ENCODE assay signal across 11 cellular contexts in genomic region chr3:57006048-57006709, GRCh38. TPM values are rescaled to one million over a fixed set of nuclear protein-coding genes. Genes with fewer than 3 reads are reported as not detected.
DNase-seq lines count a peak whose midpoint lies in the region; TF ChIP-seq lines count a peak whose summit lies in the region.
"Had no signal": no experiment of that assay in that cellular context is flagged by ENCODE, and none has a peak within 500 bp of the region (broad histone marks: within the 10 kb centered on the region; RNA-seq: fewer than 3 reads in every experiment).

No MANE protein-coding gene starts in this region.

- H3K4me1 Mint-ChIP-seq in type B pancreatic cell (ENCODE audit: unreplicated experiment) = peaks cover 28% of the 10 kb centered on the region
- H3K4me1 Mint-ChIP-seq in H9 = peaks cover 22 to 23% of the 10 kb centered on the region in 2 experiments

- no peak overlapping the region for H3K18ac ChIP-seq in H9 (ENCODE audit: insufficient read length, low read depth, low read length)

- H3K27me3 ChIP-seq in SJCRH30 (no peaks in the 10 kb centered on the region), MM.1S (replicated peaks; ENCODE audit: insufficient read depth, low read length) (no peaks in the 10 kb centered on the region), H9 (ENCODE audit: insufficient read depth, low read length) (no peaks in the 10 kb centered on the region)

- no peak overlapping the region for H2BK5ac ChIP-seq in H9 (ENCODE audit: insufficient read length, low read length)

- WGBS in H9 (ENCODE audit: extremely low coverage, insufficient read length, low lambda C conversion rate) = no CpG with 5 or more reads among the region's 12 CpGs

- H3K36me3 Mint-ChIP-seq in type B pancreatic cell (no peaks in the 10 kb centered on the region), H9 (ENCODE audit: insufficient read depth in 1 of 3, low read depth in 3 of 3) (peaks cover 0 to 4% (median 0%) of the 10 kb centered on the region in 3 experiments; a peak in 3 of 7 replicates)

- no peak overlapping the region for H3K4ac ChIP-seq in H9 (ENCODE audit: low read depth, low read length)

- no peaks in the 10 kb centered on the region for H3F3A ChIP-seq in MM.1S (ENCODE audit: insufficient read depth, low read length)

- H2AFZ ChIP-seq in MM.1S (ENCODE audit: low read length) = no peak overlapping the region
- no peak overlapping the region for H2AFZ ChIP-seq in H9 (ENCODE audit: low read length)

- peak overlapping the region; percentile 68 for H3K4me3 Mint-ChIP-seq in type B pancreatic cell
- no peak overlapping the region for H3K4me3 Mint-ChIP-seq in H9
- H3K4me3 Mint-ChIP-seq: activated CD4-positive, alpha-beta memory T cell treated with anti-CD3 and anti-CD28 coated beads, Interleukin-2, amount 10 ng/mL, durations not matched to agents 7 days and 5 days; HFFc6 had no signal

- DNase-seq in NCI-H2029 treated with DMSO at 0.1 percent for 48 hours (lab: John Stamatoyannopoulos, UW) = peak; percentile 16
- no peak for DNase-seq in NCI-H2029 (lab: John Stamatoyannopoulos, UW)
- peak; percentile 84 to 93 for DNase-seq in SJCRH30
- peak; percentile 78 for DNase-seq in left kidney (ENCODE audit: low read depth, low spot score)
- DNase-seq in type B pancreatic cell (ENCODE audit: extremely low spot score, unreplicated experiment) = no peak
- no peak for DNase-seq in MM.1S
- no peak for DNase-seq in H9
- DNase-seq in hypothalamus (lab: John Stamatoyannopoulos, UW) = no peak
- DNase-seq: activated CD4-positive, alpha-beta memory T cell treated with anti-CD3 and anti-CD28 coated beads, Interleukin-2, amount 10 ng/mL, durations not matched to agents 7 days and 5 days; HFFc6; NCI-H1694 had no signal

- H3K23me2 ChIP-seq in H9 (ENCODE audit: insufficient read length, low read depth, low read length, poor library complexity, severe bottlenecking) = no peaks in the 10 kb centered on the region

- no peak for TF ChIP-seq CTCF in type B pancreatic cell (conservative IDR thresholded peaks at IDR 0.05)
- no peak for TF ChIP-seq CTCF in MM.1S (IDR thresholded peaks at IDR 0.05; ENCODE audit: low read length)
- no peak for TF ChIP-seq CTCF in H9 (conservative IDR thresholded peaks at IDR 0.05)

- H3K14ac ChIP-seq in H9 (ENCODE audit: insufficient read depth, low read length) = no peak overlapping the region

- peaks cover 13% of the 10 kb centered on the region; the same call in 1 of the 2 replicates for H3K36me3 ChIP-seq in SJCRH30
- H3K36me3 ChIP-seq in MM.1S (replicated peaks; ENCODE audit: insufficient read depth, low read length) = no peaks in the 10 kb centered on the region

- H2AK5ac ChIP-seq in H9 (ENCODE audit: insufficient read length, low read length) = no peak overlapping the region

- H3K23ac ChIP-seq in H9 (ENCODE audit: insufficient read length, low read depth, low read length) = no peak overlapping the region

- no peak overlapping the region for H3K56ac ChIP-seq in H9 (ENCODE audit: insufficient read length, low read depth, low read length)

- H3K27ac Mint-ChIP-seq in type B pancreatic cell (peak overlapping the region; percentile 90), H9 (peak overlapping the region in 1 of 3 experiments; percentile 21; a peak in 1 of 7 replicates)
- H3K27ac Mint-ChIP-seq: activated CD4-positive, alpha-beta memory T cell treated with anti-CD3 and anti-CD28 coated beads, Interleukin-2, amount 10 ng/mL, durations not matched to agents 7 days and 5 days; HFFc6 had no signal

- H3K4me2 ChIP-seq in MM.1S (ENCODE audit: low read depth, low read length) (no peak overlapping the region), H9 (ENCODE audit: insufficient read depth, insufficient read length, low read length) (no peak overlapping the region)

- no peak overlapping the region for H2BK120ac ChIP-seq in H9 (ENCODE audit: low read depth, low read length, poor library complexity, severe bottlenecking)

- H3K4me1 ChIP-seq in SJCRH30 = peaks cover 29% of the 10 kb centered on the region
- H3K4me1 ChIP-seq in MM.1S (ENCODE audit: low read length) = no peaks in the 10 kb centered on the region
- no peaks in the 10 kb centered on the region for H3K4me1 ChIP-seq in H9 (ENCODE audit: insufficient read depth, low read length)

- H3K27me3 Mint-ChIP-seq in type B pancreatic cell (no peaks in the 10 kb centered on the region), H9 (ENCODE audit: low read depth) (no peaks in the 10 kb centered on the region; the same call in 1 of the 2 replicates)

- H2BK15ac ChIP-seq in H9 (ENCODE audit: low read depth, low read length) = no peak overlapping the region

- H3K79me2 ChIP-seq in MM.1S (ENCODE audit: low read length) = no peaks in the 10 kb centered on the region
- H3K79me2 ChIP-seq in H9 (ENCODE audit: insufficient read depth, low read length) = no peaks in the 10 kb centered on the region

- H4K20me1 ChIP-seq in MM.1S (ENCODE audit: insufficient read depth, low read length) = no peaks in the 10 kb centered on the region
- H4K20me1 ChIP-seq in H9 (ENCODE audit: control insufficient read depth, insufficient read depth, insufficient read length) = no peaks in the 10 kb centered on the region

- H3K9me3 ChIP-seq in SJCRH30 (replicated peaks) = no peaks in the 10 kb centered on the region
- no peaks in the 10 kb centered on the region for H3K9me3 ChIP-seq in MM.1S (replicated peaks; ENCODE audit: insufficient read depth, low read length)
- H3K9me3 ChIP-seq in H9 (ENCODE audit: control insufficient read depth, low read depth, low read length) = no peaks in the 10 kb centered on the region

- H3K9me3 Mint-ChIP-seq in type B pancreatic cell (no peaks in the 10 kb centered on the region), H9 (no peaks in the 10 kb centered on the region)
- H3K9me3 Mint-ChIP-seq: activated CD4-positive, alpha-beta memory T cell treated with anti-CD3 and anti-CD28 coated beads, Interleukin-2, amount 10 ng/mL, durations not matched to agents 7 days and 5 days; HFFc6 had no signal

- H3K27ac ChIP-seq in SJCRH30 = peak overlapping the region; percentile 90
- H3K27ac ChIP-seq in MM.1S (ENCODE audit: low read length) = no peak overlapping the region
- H3K27ac ChIP-seq in H9 (ENCODE audit: insufficient read length, low read depth, low read length) = no peak overlapping the region

- H4K91ac ChIP-seq in H9 (ENCODE audit: insufficient read length, low read depth, low read length) = no peak overlapping the region

- no peaks in the 10 kb centered on the region for H3K79me1 ChIP-seq in H9 (ENCODE audit: insufficient read depth, low read depth, low read length, poor library complexity, severe bottlenecking)

- H4K5ac ChIP-seq in H9 (ENCODE audit: insufficient read length, low read depth, low read length) = no peak overlapping the region

- peak overlapping the region; percentile 21 for H3K4me3 ChIP-seq in SJCRH30
- no peak overlapping the region for H3K4me3 ChIP-seq in MM.1S (ENCODE audit: low read length)

- no peak overlapping the region for H2BK12ac ChIP-seq in H9 (ENCODE audit: insufficient read length, low read depth, low read length)

- H2BK20ac ChIP-seq in H9 (ENCODE audit: low read depth, low read length, poor library complexity, severe bottlenecking) = no peak overlapping the region

- no peak overlapping the region for H3T11ph ChIP-seq in H9 (ENCODE audit: low read length)

- no peak overlapping the region for H4K8ac ChIP-seq in H9 (replicated peaks; ENCODE audit: insufficient read length, low read depth, low read length)

- no peaks in the 10 kb centered on the region for H3K9me2 ChIP-seq in MM.1S (replicated peaks; ENCODE audit: insufficient read depth, low read length)

- H3K9ac ChIP-seq in MM.1S (ENCODE audit: low read length) = no peak overlapping the region
- H3K9ac ChIP-seq in H9 (ENCODE audit: extremely low read depth, insufficient read length, low read length) = no peak overlapping the region

RNA-seq across cellular contexts. Expression of gene SPATA12, which starts 54.3 kb away (rescaled TPM):
- 0.10 TPM in 1 of 2 replicates, not detected in the other for total RNA-seq in SJCRH30 (2014; rRNA removed; shearing (Covaris generic))
- total RNA-seq in type B pancreatic cell (ENCODE audit: low replicate concordance) = not detected in 2 replicates
- 0.11 and 0.22 TPM in 2 replicates for total RNA-seq in H9 (2021)
- total RNA-seq: activated CD4-positive, alpha-beta memory T cell treated with anti-CD3 and anti-CD28 coated beads, Interleukin-2, amount 10 ng/mL, durations not matched to agents 7 days and 5 days; HFFc6 had no signal

Comparison
In these comparisons a context has a peak if more than half of its experiments do, and no peak if none do; other contexts are left out.
1. DNase-seq: peak in NCI-H2029 treated with DMSO at 0.1 percent for 48 hours (single experiment), SJCRH30 (2 of 2) and left kidney (single experiment); none in NCI-H2029 (single experiment), type B pancreatic cell (single experiment), MM.1S (single experiment), H9 (single experiment) and hypothalamus (0 of 51).